8 cellular contexts compared by ENCODE assay signal in genomic region chr3:10142707-10143560, GRCh38. TPM values are rescaled to one million over a fixed set of nuclear protein-coding genes. Genes with fewer than 3 reads are reported as not detected.
DNase-seq lines count a peak whose midpoint lies in the region; ATAC-seq and TF ChIP-seq lines count a peak whose summit lies in the region.

No MANE protein-coding gene starts in this region.

- H3K27me3 ChIP-seq in DND-41 (ENCODE audit: insufficient read depth, low read length, poor library complexity) (no peaks in the 10 kb centered on the region), ascending aorta (no peaks in the 10 kb centered on the region), transverse colon (no peaks in the 10 kb centered on the region)

- TF ChIP-seq CTCF in DND-41 (IDR thresholded peaks at IDR 0.05; ENCODE audit: borderline replicate concordance, extremely low read depth, low read length, poor library complexity, severe bottlenecking): no peak
- no peak for TF ChIP-seq CTCF in ascending aorta (IDR thresholded peaks at IDR 0.05)
- TF ChIP-seq CTCF in transverse colon (IDR thresholded peaks at IDR 0.05): no peak

- peak overlapping the region; percentile 70 for H3K27ac ChIP-seq in DND-41 (ENCODE audit: low read length)
- H3K27ac ChIP-seq in ascending aorta: peak overlapping the region; percentile 90 to 96
- peak overlapping the region; percentile 93 to 98 (median 96) for H3K27ac ChIP-seq in transverse colon
- H3K27ac ChIP-seq in substantia nigra (ENCODE audit: low read depth, low read length, poor library complexity, severe bottlenecking): no peak overlapping the region

- H4K20me1 ChIP-seq in DND-41 (ENCODE audit: insufficient read depth, low read length): peaks cover 42% of the 10 kb centered on the region

- no peak for TF ChIP-seq EP300 in transverse colon (IDR thresholded peaks at IDR 0.05; ENCODE audit: low read depth)

- H3K4me3 ChIP-seq in DND-41 (ENCODE audit: low read depth in 1 of 2, low read length in 2 of 2): peak overlapping the region; percentile 56 to 87; a peak in 3 of 4 replicates
- peak overlapping the region; percentile 65 to 91 for H3K4me3 ChIP-seq in ascending aorta
- peak overlapping the region; percentile 53 to 79 (median 68) for H3K4me3 ChIP-seq in transverse colon

- H3K4me1 ChIP-seq in DND-41 (ENCODE audit: insufficient read depth, low read length): peaks cover 46% of the 10 kb centered on the region
- peaks cover 7 to 22% of the 10 kb centered on the region in 2 donors for H3K4me1 ChIP-seq in ascending aorta
- H3K4me1 ChIP-seq in transverse colon: peaks cover 16 to 40% (median 26%) of the 10 kb centered on the region in 4 donors

- intact Hi-C loops in ascending aorta (cut with DNase I): loop anchor here (1.0 to 10.0 kb wide), 2 partner anchors 351 to 408 kb away; partner anchors contain the start of genes BRPF1 and TADA3
- intact Hi-C loops in transverse colon (cut with DNase I; ENCODE audit: low total_unique reads): no loop called here

- in situ Hi-C loops in transverse colon (cut with MboI; ENCODE audit: low pct_ligation_motif_present in 1 of 4, low pct_unique_long_range_greater_than_20kb in 1 of 4, low sequenced_read_pairs in 3 of 4): no loop called here

- no peak for TF ChIP-seq POLR2A in transverse colon (IDR thresholded peaks at IDR 0.05)

- no peaks in the 10 kb centered on the region for H3K9me3 ChIP-seq in DND-41 (ENCODE audit: insufficient read depth, low read length, severe bottlenecking)
- no peaks in the 10 kb centered on the region for H3K9me3 ChIP-seq in ascending aorta
- H3K9me3 ChIP-seq in transverse colon: no peaks in the 10 kb centered on the region

- peak; percentile 46 for ATAC-seq in DND-41 (ENCODE audit: insufficient read depth, low read depth)

- peak overlapping the region; percentile 87 for H3K9ac ChIP-seq in DND-41 (ENCODE audit: low read depth, low read length)

- H3K79me2 ChIP-seq in DND-41 (ENCODE audit: insufficient read depth, low read length): peaks cover 64% of the 10 kb centered on the region

- peak overlapping the region; percentile 87 for H3K4me2 ChIP-seq in DND-41 (ENCODE audit: insufficient read depth, low read length)

- H2AFZ ChIP-seq in DND-41 (ENCODE audit: low read depth, low read length): no peak overlapping the region

- 69 to 86% methylated on average over 4 to 29 of the region's 29 CpGs for WGBS in transverse colon (ENCODE audit: low coverage in 1 of 2), 2 donors

- H3K36me3 ChIP-seq in DND-41 (ENCODE audit: insufficient read depth, low read length) (peaks cover 43% of the 10 kb centered on the region), ascending aorta (peaks cover 0 to 10% of the 10 kb centered on the region in 2 donors), transverse colon (peaks cover 0 to 15% (median 0%) of the 10 kb centered on the region in 4 donors)

- DNase-seq in DND-41: peak; percentile 57
- DNase-seq in MV-4-11 (lab: John Stamatoyannopoulos, UW): peak; percentile 55
- DNase-seq in ascending aorta (ENCODE audit: low spot score in 2 of 2): no peak
- DNase-seq in kidney tubule cell (ENCODE audit: low spot score): peak; percentile 26
- DNase-seq in transverse colon: no peak
- no peak for DNase-seq in NCI-H1436 (lab: John Stamatoyannopoulos, UW)
- no peak for DNase-seq in stimulated activated CD8-positive, alpha-beta memory T cell treated with anti-CD3 and anti-CD28 coated beads, Interleukin-4, amount 100 ng/mL, for 48 hours
- no peak for DNase-seq in substantia nigra (lab: John Stamatoyannopoulos, UW)

RNA-seq across cellular contexts. Expression of gene VHL, which starts 1.4 kb away (rescaled TPM):
- total RNA-seq in ascending aorta (34.4 TPM), transverse colon (10 to 100 TPM; 23.9 to 48.4 (median 34.6) TPM)

RNA-seq across cellular contexts. Expression of gene IRAK2, which starts 21.8 kb away (rescaled TPM):
- total RNA-seq in ascending aorta (1.3 TPM), transverse colon (1 to 10 TPM in 3 of 4 donors, under 1 TPM in 1; 0.20 to 4.9 (median 3.4) TPM)

RNA-seq across cellular contexts. Expression of gene BRK1, which starts 27.5 kb away (rescaled TPM):
- 87.3 TPM for total RNA-seq in ascending aorta
- total RNA-seq in transverse colon: 10 to 100 TPM; 37.0 to 88.8 (median 72.5) TPM

RNA-seq across cellular contexts. Expression of gene FANCD2OS, which starts 34.9 kb away (rescaled TPM):
- total RNA-seq in ascending aorta (not detected), transverse colon (not detected)

Comparison
In these comparisons a context has a peak if more than half of its experiments do, and no peak if none do; other contexts are left out.
1. DNase-seq: peak in DND-41 (single experiment), MV-4-11 (single experiment) and kidney tubule cell (single experiment); none in ascending aorta (0 of 2), transverse colon (single experiment), NCI-H1436 (single experiment), stimulated activated CD8-positive, alpha-beta memory T cell treated with anti-CD3 and anti-CD28 coated beads, Interleukin-4, amount 100 ng/mL, for 48 hours (single experiment) and substantia nigra (0 of 49).
2. Peak in every context shown above with its lines, with median percentiles within 50 percentile points of each other: H3K4me3 ChIP-seq.